ENCODE assay signal across 10 cellular contexts in genomic region chr5:378301-378891, GRCh38. TPM values are rescaled to one million over a fixed set of nuclear protein-coding genes. Genes with fewer than 3 reads are reported as not detected.
DNase-seq lines count a peak whose midpoint lies in the region; ATAC-seq and TF ChIP-seq lines count a peak whose summit lies in the region.
"Had no signal": no experiment of that assay in that cellular context is flagged by ENCODE, and none has a peak within 500 bp of the region (broad histone marks: within the 10 kb centered on the region; RNA-seq: fewer than 3 reads in every experiment).

No MANE protein-coding gene starts in this region.

- H3K9me3 Mint-ChIP-seq in activated CD4-positive, alpha-beta memory T cell treated with anti-CD3 and anti-CD28 coated beads for 36 hours: peaks cover 9% of the 10 kb centered on the region

- no peaks in the 10 kb centered on the region for H3K36me3 ChIP-seq in aorta (ENCODE audit: control insufficient read depth in 1 of 2, insufficient read depth in 2 of 2, low read length in 1 of 2)
- H3K36me3 ChIP-seq: neural progenitor cell had no signal

- ATAC-seq in aorta (ENCODE audit: low FRiP score) (no peak), GM21825 (IDR thresholded peaks at IDR 0.05; ENCODE audit: unreplicated experiment) (no peak), HG03342 (IDR thresholded peaks at IDR 0.05; ENCODE audit: unreplicated experiment) (no peak)

- POLR2A ChIA-PET in activated CD4-positive, alpha-beta memory T cell treated with anti-CD3 and anti-CD28 coated beads for 36 hours (lab: Charles Lee): interaction anchor here (1.1 to 2.4 kb wide), 5 partner anchors 9 to 107 kb away, joined by 3 to 14 read pairs (median 4); partner anchors contain the start of gene PDCD6

- peaks cover 23% of the 10 kb centered on the region for H3K36me3 Mint-ChIP-seq in activated CD4-positive, alpha-beta memory T cell treated with anti-CD3 and anti-CD28 coated beads for 36 hours
- H3K36me3 Mint-ChIP-seq: neural progenitor cell had no signal

- H3K4me1 ChIP-seq in aorta (ENCODE audit: control insufficient read depth in 1 of 2, insufficient read depth in 2 of 2, low read length in 2 of 2): no peaks in the 10 kb centered on the region

- DNase-seq in stimulated activated CD4-positive, alpha-beta T cell treated with anti-CD3 and anti-CD28 coated beads, Interleukin-1b, Interleukin-23, amount 100 ng/mL, for 48 hours: peak; percentile 56
- no peak for DNase-seq in stimulated activated CD4-positive, alpha-beta T cell treated with anti-CD3 and anti-CD28 coated beads, Interleukin-12 subunit alpha, Interleukin-12 subunit beta, amount 100 ng/mL, for 4 hours
- DNase-seq in activated CD4-positive, alpha-beta memory T cell treated with anti-CD3 and anti-CD28 coated beads for 36 hours: peak; percentile 74
- DNase-seq in foreskin fibroblast: peak; percentile 62 to 79
- DNase-seq in aorta: peak; percentile 5 to 46
- no peak for DNase-seq in Ammon's horn (ENCODE audit: low spot score)
- DNase-seq: OCI-M1 had no signal

- H3K9me3 ChIP-seq in aorta (ENCODE audit: control insufficient read depth, low read length): peaks cover 2% of the 10 kb centered on the region

- no peak for TF ChIP-seq CTCF in foreskin fibroblast (IDR thresholded peaks at IDR 0.05; ENCODE audit: low read depth, low read length)

- H3K27me3 Mint-ChIP-seq in activated CD4-positive, alpha-beta memory T cell treated with anti-CD3 and anti-CD28 coated beads for 36 hours: peaks cover 9% of the 10 kb centered on the region

- H3K4me1 Mint-ChIP-seq in activated CD4-positive, alpha-beta memory T cell treated with anti-CD3 and anti-CD28 coated beads for 36 hours (ENCODE audit: low read depth): peaks cover 57% of the 10 kb centered on the region

- no peak overlapping the region for H3K4me3 ChIP-seq in foreskin fibroblast (ENCODE audit: low read depth in 1 of 2, low read length in 2 of 2)
- no peak overlapping the region for H3K4me3 ChIP-seq in aorta (ENCODE audit: low read length in 2 of 2)
- H3K4me3 ChIP-seq: neural progenitor cell had no signal

- CTCF ChIA-PET in activated CD4-positive, alpha-beta memory T cell treated with anti-CD3 and anti-CD28 coated beads for 36 hours (lab: Charles Lee): interaction anchor here (1.1 kb wide), 1 partner anchor 53 kb away, joined by 3 read pairs; no protein-coding TSS in a partner anchor

- no peaks in the 10 kb centered on the region for H3K27me3 ChIP-seq in aorta (ENCODE audit: control insufficient read depth in 1 of 2, insufficient read depth in 2 of 2, low read length in 1 of 2)

- WGBS in aorta, 2 donors: 72 to 75% methylated on average over 8 of the region's 8 CpGs

- H3K27ac Mint-ChIP-seq in activated CD4-positive, alpha-beta memory T cell treated with anti-CD3 and anti-CD28 coated beads for 36 hours: peak overlapping the region; percentile 94
- H3K27ac Mint-ChIP-seq: neural progenitor cell had no signal

- H3K27ac ChIP-seq in aorta (ENCODE audit: low read depth in 1 of 2, low read length in 2 of 2): no peak overlapping the region
- H3K27ac ChIP-seq: neural progenitor cell had no signal

- peak overlapping the region; percentile 61 for H3K4me3 Mint-ChIP-seq in activated CD4-positive, alpha-beta memory T cell treated with anti-CD3 and anti-CD28 coated beads for 36 hours
- H3K4me3 Mint-ChIP-seq: neural progenitor cell had no signal

- intact Hi-C loops in activated CD4-positive, alpha-beta memory T cell treated with anti-CD3 and anti-CD28 coated beads for 36 hours (cut with micrococcal nuclease): loop anchor here (5.0 kb wide), 1 partner anchor 79 kb away; no protein-coding TSS in a partner anchor
- intact Hi-C loops in aorta (cut with DNase I): no loop called here

RNA-seq across cellular contexts. Expression of gene AHRR, which starts 56.9 kb away (rescaled TPM):
- total RNA-seq in activated CD4-positive, alpha-beta memory T cell treated with anti-CD3 and anti-CD28 coated beads for 36 hours: 10 to 100 TPM; 16.7 to 16.8 TPM
- 1 to 10 TPM; 1.9 to 3.8 TPM for total RNA-seq in aorta
- polyA plus RNA-seq in aorta: 1 to 10 TPM in 1 of 2 donors, under 1 TPM in 1; 0.13 to 1.6 TPM

Comparison
In these comparisons a context has a peak if more than half of its experiments do, and no peak if none do; other contexts are left out.
1. DNase-seq: peak in stimulated activated CD4-positive, alpha-beta T cell treated with anti-CD3 and anti-CD28 coated beads, Interleukin-1b, Interleukin-23, amount 100 ng/mL, for 48 hours (single experiment), activated CD4-positive, alpha-beta memory T cell treated with anti-CD3 and anti-CD28 coated beads for 36 hours (single experiment), foreskin fibroblast (2 of 2) and aorta (2 of 2); none in stimulated activated CD4-positive, alpha-beta T cell treated with anti-CD3 and anti-CD28 coated beads, Interleukin-12 subunit alpha, Interleukin-12 subunit beta, amount 100 ng/mL, for 4 hours (single experiment) and Ammon's horn (single experiment).